In genomic region chr11:67826023-67826950, GRCh38 we compare ENCODE assay signal across 7 cellular contexts.
DNase-seq lines count a peak whose midpoint lies in the region; ATAC-seq and TF ChIP-seq lines count a peak whose summit lies in the region.
"Not testable (repeated sequence)": the region's sequence is repeated elsewhere in the genome, so short reads cannot be mapped to it uniquely, and the experiment has no call there.

No MANE protein-coding gene starts in this region.

- peaks cover 10% of the 10 kb centered on the region for H3K4me1 ChIP-seq in GM23338 (ENCODE audit: insufficient read depth)

- H3K9me3 Mint-ChIP-seq in GM23338: not testable (repeated sequence)

- TF ChIP-seq CTCF in GM23338 (conservative IDR thresholded peaks at IDR 0.05; ENCODE audit: low read depth in 2 of 2): peak in 1 of 2 experiments; percentile 36; a peak in 2 of 4 replicates

- H3K4me3 ChIP-seq in GM23338: not testable (repeated sequence)

- H3K27me3 Mint-ChIP-seq in GM23338 (ENCODE audit: insufficient read depth, low read depth, poor library complexity): not testable (repeated sequence)

- not testable (repeated sequence) for H4K20me1 ChIP-seq in GM23338 (replicated peaks; ENCODE audit: insufficient read depth)

- peak; percentile 39; the same call in 1 of the 3 replicates for ATAC-seq in GM23338

- H3F3A ChIP-seq in GM23338 (replicated peaks; ENCODE audit: low read depth): not testable (repeated sequence)

- not testable (repeated sequence) for H3K27me3 ChIP-seq in GM23338 (ENCODE audit: insufficient read depth); layer of hippocampus (ENCODE audit: control insufficient read depth, insufficient read depth, low read length)

- not testable (repeated sequence) for H3K27ac Mint-ChIP-seq in GM23338

- not testable (repeated sequence) for H3K36me3 Mint-ChIP-seq in GM23338 (ENCODE audit: low read depth)

- not testable (repeated sequence) for H3K9me2 ChIP-seq in GM23338 (ENCODE audit: insufficient read depth)

- H2AFZ ChIP-seq in GM23338: peak overlapping the region; percentile 24; the same call in 1 of the 2 replicates

- H3K79me2 ChIP-seq in GM23338 (replicated peaks; ENCODE audit: insufficient read depth): not testable (repeated sequence)

- peak overlapping the region; percentile 74 for H3K4me2 ChIP-seq in GM23338

- H3K36me3 ChIP-seq in GM23338 (ENCODE audit: insufficient read depth): not testable (repeated sequence)

- peaks cover 16% of the 10 kb centered on the region for H3K4me1 Mint-ChIP-seq in GM23338

- H3K27ac ChIP-seq in GM23338 (ENCODE audit: low read depth): not testable (repeated sequence)
- H3K27ac ChIP-seq in layer of hippocampus (ENCODE audit: low read depth, low read length): peak overlapping the region; percentile 57

- intact Hi-C loops in posterior vena cava (cut with DNase I): not testable (repeated sequence)

- peak; percentile 37 for DNase-seq in GM23338 (ENCODE audit: low spot score)
- DNase-seq in NCI-H1694 treated with DMSO at 0.1 percent for 48 hours (lab: John Stamatoyannopoulos, UW): peak; percentile 72
- peak; percentile 25 for DNase-seq in NCI-H774 (lab: John Stamatoyannopoulos, UW)
- peak; percentile 12 for DNase-seq in activated gamma-delta T cell treated with Interleukin-2 at 50 U/mL for 16 hours
- peak; percentile 93 for DNase-seq in erythroblast (lab: John Stamatoyannopoulos, UW)
- peak; percentile 84 for DNase-seq in posterior vena cava (ENCODE audit: low spot score)

- TF ChIP-seq POLR2A in erythroblast (IDR thresholded peaks at IDR 0.05; ENCODE audit: low read length): not testable (repeated sequence)

- peak overlapping the region; percentile 16; the same call in 2 of the 3 replicates for H3K4me3 Mint-ChIP-seq in GM23338

Comparison
In these comparisons a context has a peak if more than half of its experiments do, and no peak if none do; other contexts are left out.
1. DNase-seq: peak in every context shown above with its lines; median percentile 93 in erythroblast; 84 in posterior vena cava; 72 in NCI-H1694 treated with DMSO at 0.1 percent for 48 hours; 37 in GM23338; 25 in NCI-H774; 12 in activated gamma-delta T cell treated with Interleukin-2 at 50 U/mL for 16 hours.